Comparison of ENCODE assay signal across 22 cellular contexts in the genomic region with DNA sequence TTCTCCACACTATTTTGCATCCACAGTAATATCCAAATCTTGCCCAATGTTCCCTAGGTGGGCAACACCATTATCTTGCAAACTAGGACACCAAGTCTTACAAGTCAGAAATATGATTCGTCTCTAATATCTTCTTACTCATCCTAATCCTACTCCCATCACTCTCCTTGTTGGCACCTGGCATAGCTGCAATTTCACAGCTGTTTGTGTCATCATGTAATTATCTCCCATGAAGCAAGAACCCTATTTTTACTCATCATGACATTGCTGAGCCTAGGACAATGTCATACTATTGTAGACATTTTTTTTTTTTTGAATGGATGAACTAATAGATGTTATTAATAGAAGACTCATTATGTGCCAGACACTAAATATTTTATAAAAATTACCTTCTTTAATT.
"Had no signal": no experiment of that assay in that cellular context is flagged by ENCODE, and none has a peak within 500 bp of the region (broad histone marks: within the 10 kb centered on the region; RNA-seq: fewer than 3 reads in every experiment).

No MANE protein-coding gene starts in this region.

- H3K27ac ChIP-seq: body of pancreas, coronary artery, dorsolateral prefrontal cortex, heart right ventricle, left ventricle myocardium inferior, spleen, suprapubic skin, transverse colon, VCaP had no signal

- H3K9me3 ChIP-seq: body of pancreas, heart right ventricle, left ventricle myocardium inferior, spleen, suprapubic skin, transverse colon had no signal

- H3K4me1 ChIP-seq: body of pancreas, spleen, transverse colon had no signal

- H3K27me3 ChIP-seq: body of pancreas, dorsolateral prefrontal cortex, heart right ventricle, spleen, suprapubic skin, transverse colon had no signal

- DNase-seq: activated CD4-positive, alpha-beta T cell treated with anti-CD3 and anti-CD28 coated beads for 4 hours; activated CD4-positive, alpha-beta T cell treated with anti-CD3 and anti-CD28 coated beads, Interleukin-2, amount 50 U/mL, for 4 hours; activated naive CD4-positive, alpha-beta T cell; activated T-cell treated with anti-CD3 and anti-CD28 coated beads for 4 hours; anterior cingulate cortex; body of pancreas; dorsolateral prefrontal cortex; effector memory CD4-positive, alpha-beta T cell; erythroblast; foreskin fibroblast; heart right ventricle; left ventricle myocardium inferior; naive thymus-derived CD8-positive, alpha-beta T cell; nucleus accumbens; right cardiac atrium; spleen; stimulated activated naive CD4-positive, alpha-beta T cell; T-helper 1 cell; transverse colon had no signal

- H3K4me3 ChIP-seq: body of pancreas, coronary artery, dorsolateral prefrontal cortex, heart right ventricle, left ventricle myocardium inferior, spleen, suprapubic skin, transverse colon had no signal

- ATAC-seq: body of pancreas; naive thymus-derived CD8-positive, alpha-beta T cell; right cardiac atrium had no signal
